Comparison of ENCODE assay signal across 1 cellular context in the genomic region with DNA sequence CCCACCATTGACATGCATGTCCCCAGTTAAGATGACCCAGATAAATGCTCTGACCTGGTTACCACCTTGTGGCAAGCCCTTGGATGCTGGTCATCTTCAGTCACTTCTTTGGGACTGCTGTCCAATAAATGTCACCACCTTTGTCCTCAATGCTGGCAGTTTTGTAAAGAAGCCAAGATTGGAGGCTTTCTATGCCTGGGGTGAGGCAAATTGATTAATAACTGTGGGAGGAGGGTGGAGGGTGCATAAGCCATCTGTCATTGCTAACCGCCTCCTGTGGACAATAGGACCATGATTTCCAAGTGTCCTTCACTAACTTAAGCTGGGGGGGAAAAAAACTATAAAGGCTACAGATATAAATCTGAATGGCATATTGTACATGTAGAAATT.
TF ChIP-seq lines count a peak whose summit lies in the region.

No MANE protein-coding gene starts in this region.

TF ChIP-seq in endothelial cell of umbilical vein, 7 proteins besides CTCF, POLR2A, EP300 and RAD21:
- TF ChIP-seq GATA2 (IDR thresholded peaks at IDR 0.05; ENCODE audit: insufficient read depth, insufficient read length, low read depth, low read length) (no peak), POLR2AphosphoS5 (IDR thresholded peaks at IDR 0.05; ENCODE audit: insufficient read depth, low read depth, low read length) (no peak), FOS (IDR thresholded peaks at IDR 0.05; ENCODE audit: borderline replicate concordance, insufficient read depth, low read length) (no peak), JUN (IDR thresholded peaks at IDR 0.05; ENCODE audit: borderline replicate concordance, insufficient read depth, insufficient read length, low read depth) (no peak), MYC (IDR thresholded peaks at IDR 0.05; ENCODE audit: low read depth, low read length) (no peak), EZH2 (IDR thresholded peaks at IDR 0.05; ENCODE audit: borderline replicate concordance, low read depth, low read length, severe bottlenecking) (no peak)
- TF ChIP-seq, protein P1, sequence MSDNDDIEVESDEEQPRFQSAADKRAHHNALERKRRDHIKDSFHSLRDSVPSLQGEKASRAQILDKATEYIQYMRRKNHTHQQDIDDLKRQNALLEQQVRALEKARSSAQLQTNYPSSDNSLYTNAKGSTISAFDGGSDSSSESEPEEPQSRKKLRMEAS (IDR thresholded peaks at IDR 0.05; ENCODE audit: insufficient read depth, insufficient read length): no peak
